21 cellular contexts compared by ENCODE assay signal in genomic region chr11:44033411-44033850, GRCh38. TPM values are rescaled to one million over a fixed set of nuclear protein-coding genes. Genes with fewer than 3 reads are reported as not detected.
DNase-seq lines count a peak whose midpoint lies in the region; ATAC-seq, FAIRE-seq and TF ChIP-seq lines count a peak whose summit lies in the region.
"Had no signal": no experiment of that assay in that cellular context is flagged by ENCODE, and none has a peak within 500 bp of the region (broad histone marks: within the 10 kb centered on the region; RNA-seq: fewer than 3 reads in every experiment).

No MANE protein-coding gene starts in this region.

- WGBS in heart left ventricle, 4 donors = 41 to 53% (median 45%) methylated on average over 3 of the region's 3 CpGs
- 50% methylated on average over 3 of the region's 3 CpGs for WGBS in urinary bladder

- H3K27ac ChIP-seq in heart left ventricle (peak overlapping the region in 11 of 12 donors; percentile 43 to 92 (median 70)), kidney (ENCODE audit: low read depth in 2 of 2, low read length in 2 of 2) (peak overlapping the region; percentile 16 to 51), urinary bladder (ENCODE audit: low read depth) (peak overlapping the region; percentile 12)
- H3K27ac ChIP-seq: 22Rv1; BLaER1 treated with 17β-estradiol and CSF1 and Interleukin-3, amounts not matched to agents 10 nM and 100 nM had no signal

- ATAC-seq in heart left ventricle (no peak), left cardiac atrium (no peak), left colon (no peak)
- ATAC-seq: esophagus mucosa had no signal

- TF ChIP-seq POLR2A in heart left ventricle (IDR thresholded peaks at IDR 0.05) = no peak

- H3K4me3 ChIP-seq in heart left ventricle (no peak overlapping the region), kidney (ENCODE audit: low read length in 2 of 2) (no peak overlapping the region), urinary bladder (ENCODE audit: low read depth, low read length) (no peak overlapping the region)
- H3K4me3 ChIP-seq: BLaER1 treated with 17β-estradiol and CSF1 and Interleukin-3, amounts not matched to agents 10 nM and 100 nM had no signal

- H3K36me3 ChIP-seq in heart left ventricle (no peaks in the 10 kb centered on the region), kidney (ENCODE audit: control insufficient read depth in 1 of 2, insufficient read depth in 2 of 2, low read length in 2 of 2) (no peaks in the 10 kb centered on the region), urinary bladder (ENCODE audit: insufficient read depth) (no peaks in the 10 kb centered on the region)
- H3K36me3 ChIP-seq: BLaER1 treated with 17β-estradiol and CSF1 and Interleukin-3, amounts not matched to agents 10 nM and 100 nM had no signal

- intact Hi-C loops in heart left ventricle (cut with DNase I) (loop anchor here in 4 of 10 donors (2.0 to 5.0 kb wide), 4 partner anchors 46 to 89 kb away; no protein-coding TSS in a partner anchor), left cardiac atrium (cut with DNase I) (loop anchor here in 1 of 2 donors (5.0 kb wide), 1 partner anchor 46 kb away; no protein-coding TSS in a partner anchor), kidney (cut with DNase I) (loop anchor here (10.0 kb wide), 1 partner anchor 89 kb away; the partner anchor contains the start of gene C11orf96), left colon (cut with DNase I, micrococcal nuclease) (loop anchor here in 1 of 2 donors (10.0 kb wide), 1 partner anchor 149 kb away; the partner anchor contains the start of gene ALKBH3)

- H3K27me3 ChIP-seq in heart left ventricle = no peaks in the 10 kb centered on the region
- H3K27me3 ChIP-seq: BLaER1 treated with 17β-estradiol and CSF1 and Interleukin-3, amounts not matched to agents 10 nM and 100 nM had no signal

- TF ChIP-seq CTCF in heart left ventricle (IDR thresholded peaks at IDR 0.05) (no peak), kidney (IDR thresholded peaks at IDR 0.05; ENCODE audit: borderline replicate concordance, extremely low read depth, insufficient read depth) (no peak)

- no peak overlapping the region for H3K9ac ChIP-seq in kidney (ENCODE audit: low read length in 2 of 2)
- H3K9ac ChIP-seq: BLaER1 treated with 17β-estradiol and CSF1 and Interleukin-3, amounts not matched to agents 10 nM and 100 nM had no signal

- H3K9me3 ChIP-seq in heart left ventricle = no peaks in the 10 kb centered on the region
- H3K9me3 ChIP-seq in kidney (ENCODE audit: control insufficient read depth in 1 of 2, low read length in 2 of 2) = no peaks in the 10 kb centered on the region
- H3K9me3 ChIP-seq: BLaER1 treated with 17β-estradiol and CSF1 and Interleukin-3, amounts not matched to agents 10 nM and 100 nM had no signal

- DNase-seq in heart left ventricle (no peak), left cardiac atrium (no peak), kidney (no peak), retina (peak; percentile 46), left colon (no peak), NCI-H510A (lab: John Stamatoyannopoulos, UW) (no peak)
- DNase-seq in activated CD4-positive, CD25-positive, alpha-beta regulatory T cell (lab: John Stamatoyannopoulos, UW) = no peak
- DNase-seq: activated B cell treated with CpG ODN at 0.5 μM for 24 hours; activated effector memory CD4-positive, alpha-beta T cell treated with Interleukin-2 at 50 U/mL for 16 hours; amniotic stem cell; HCEC 1CT; kidney glomerular epithelial cell; NCI-H1417 treated with DMSO at 0.1 percent for 48 hours; SHP77; T-helper 2 cell had no signal

- peaks cover 2 to 53% (median 34%) of the 10 kb centered on the region in 12 donors for H3K4me1 ChIP-seq in heart left ventricle
- peaks cover 0 to 10% of the 10 kb centered on the region in 2 donors for H3K4me1 ChIP-seq in kidney (ENCODE audit: control insufficient read depth in 1 of 2, insufficient read depth in 1 of 2, low read depth in 1 of 2, low read length in 2 of 2)
- H3K4me1 ChIP-seq in urinary bladder (ENCODE audit: insufficient read depth) = no peaks in the 10 kb centered on the region
- H3K4me1 ChIP-seq: BLaER1 treated with 17β-estradiol and CSF1 and Interleukin-3, amounts not matched to agents 10 nM and 100 nM had no signal

- FAIRE-seq in kidney (lab: Jason Lieb, UNC) = no peak

RNA-seq across cellular contexts. Expression of gene ACCSL, which starts 14.3 kb away (rescaled TPM):
- total RNA-seq in heart left ventricle (not detected), left cardiac atrium (not detected), kidney (not detected), urinary bladder (not detected), left colon (not detected)
- polyA plus RNA-seq in heart left ventricle (not detected), kidney (ENCODE audit: insufficient read depth, low read depth, low replicate concordance) (not detected), urinary bladder (not detected)
- total RNA-seq: activated B cell treated with CpG ODN at 0.5 μM for 24 hours, esophagus mucosa, LHCN-M2, progenitor cell of endocrine pancreas had no signal

RNA-seq across cellular contexts. Expression of gene ACCS, which starts 32.6 kb away (rescaled TPM):
- total RNA-seq in heart left ventricle = 10 to 100 TPM in 3 of 9 donors, 1 to 10 TPM in 6; 1.6 to 13.5 (median 8.3) TPM
- 10 to 100 TPM in 1 of 2 donors, 1 to 10 TPM in 1; 1.7 to 16.7 TPM for polyA plus RNA-seq in heart left ventricle
- 1 to 10 TPM; 8.5 to 9.1 TPM for total RNA-seq in left cardiac atrium
- total RNA-seq in kidney = 39.0 TPM
- polyA plus RNA-seq in kidney (ENCODE audit: insufficient read depth, low read depth, low replicate concordance) = 11.4 TPM
- 29.2 TPM for total RNA-seq in urinary bladder
- polyA plus RNA-seq in urinary bladder = 14.2 TPM
- 10 to 100 TPM; 17.5 to 28.6 TPM for total RNA-seq in left colon

Comparison
In these comparisons a context has a peak if more than half of its experiments do, and no peak if none do; other contexts are left out.
1. H3K27ac ChIP-seq: peak in every context shown above with its lines; median percentile 70 in heart left ventricle; 34 in kidney; 12 in urinary bladder.